Comparison of ENCODE assay signal across 1 cellular context in genomic region chr20:53793783-53794383, GRCh38.
TF ChIP-seq lines count a peak whose summit lies in the region.

No MANE protein-coding gene starts in this region.

TF ChIP-seq in GM12878, 131 proteins besides CTCF, POLR2A, EP300 and RAD21 (continued from another document):
- TF ChIP-seq ZNF592 (IDR thresholded peaks at IDR 0.05) (no peak), SKIL (IDR thresholded peaks at IDR 0.05; ENCODE audit: low read depth, poor library complexity, severe bottlenecking) (no peak), NFXL1 (IDR thresholded peaks at IDR 0.05; ENCODE audit: borderline replicate concordance) (peak; percentile 93)
